In the genomic region with DNA sequence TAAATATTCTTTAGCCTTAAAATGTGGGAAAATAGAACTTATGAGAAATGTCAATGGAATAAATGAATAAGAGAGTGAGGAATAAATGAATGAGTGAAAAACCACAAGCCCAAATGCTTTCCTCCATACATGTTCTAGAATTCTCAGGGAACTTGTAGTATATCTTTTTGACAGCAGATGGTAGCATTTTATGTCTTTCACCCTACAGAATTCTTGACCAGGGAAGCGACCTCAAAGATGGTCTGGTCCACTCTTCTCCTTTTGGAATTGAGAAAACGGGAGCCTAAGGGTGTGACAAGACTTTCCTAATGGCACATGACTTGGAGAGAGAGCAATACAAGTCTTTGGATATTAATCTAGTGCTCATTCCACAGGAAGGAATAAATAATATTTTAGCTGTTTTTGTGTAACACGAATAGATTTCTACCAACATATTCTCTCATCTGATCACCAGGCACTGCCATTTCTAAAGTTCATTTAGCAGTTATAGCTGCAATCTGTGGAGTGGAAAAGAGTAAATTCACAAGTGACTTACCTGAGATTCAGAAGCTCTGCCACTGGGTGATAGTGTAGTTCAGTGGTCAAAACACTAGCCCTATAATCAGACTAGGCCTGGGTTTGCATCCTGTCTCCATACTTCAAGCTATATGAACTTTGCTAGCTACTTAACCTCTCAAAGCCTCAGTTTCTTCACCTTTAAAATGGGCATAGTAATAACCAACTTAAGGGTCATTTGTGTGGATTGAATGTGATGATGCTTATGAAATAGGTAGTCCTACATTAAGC, we compare ENCODE assay signal across 8 cellular contexts. TPM values are rescaled to one million over a fixed set of nuclear protein-coding genes. Genes with fewer than 3 reads are reported as not detected.
DNase-seq lines count a peak whose midpoint lies in the region; ATAC-seq, FAIRE-seq and TF ChIP-seq lines count a peak whose summit lies in the region.

No MANE protein-coding gene starts in this region.

- no peaks in the 10 kb centered on the region for H3K9me2 ChIP-seq in Loucy (replicated peaks; ENCODE audit: low read depth, low read length)

- DNase-seq in stimulated activated naive CD8-positive, alpha-beta T cell treated with anti-CD3 and anti-CD28 coated beads, Interleukin-15, amount 100 ng/mL, for 72 hours: no peak
- DNase-seq in astrocyte (ENCODE audit: low read depth) (peak; percentile 10), left kidney (ENCODE audit: low read depth, low spot score) (peak; percentile 11), OCI-M2 (lab: John Stamatoyannopoulos, UW; ENCODE audit: unreplicated experiment) (no peak)

- H3K27ac ChIP-seq in astrocyte (ENCODE audit: low read depth, low read length): no peak overlapping the region

- ATAC-seq in stimulated activated naive CD8-positive, alpha-beta T cell treated with anti-CD3 and anti-CD28 coated beads, Interleukin-15, amount 100 ng/mL, for 72 hours: no peak
- ATAC-seq in GM21423 (IDR thresholded peaks at IDR 0.05; ENCODE audit: unreplicated experiment): no peak
- ATAC-seq in GM18517 (IDR thresholded peaks at IDR 0.05; ENCODE audit: unreplicated experiment): no peak

- peaks cover 14% of the 10 kb centered on the region for H3F3A ChIP-seq in Loucy (ENCODE audit: low read depth)

- peak overlapping the region; percentile 6 for H3K4me3 Mint-ChIP-seq in stimulated activated naive CD8-positive, alpha-beta T cell treated with anti-CD3 and anti-CD28 coated beads, Interleukin-15, Interleukin-2, amounts not matched to agents 100 ng/mL and 50 ng/mL, for 24 hours
- no peak overlapping the region for H3K4me3 Mint-ChIP-seq in stimulated activated naive CD8-positive, alpha-beta T cell treated with anti-CD3 and anti-CD28 coated beads, Interleukin-15, amount 100 ng/mL, for 72 hours
- H3K4me3 Mint-ChIP-seq in astrocyte (ENCODE audit: unreplicated experiment): no peak overlapping the region

- peak overlapping the region; percentile 82 for H3K27ac Mint-ChIP-seq in stimulated activated naive CD8-positive, alpha-beta T cell treated with anti-CD3 and anti-CD28 coated beads, Interleukin-15, Interleukin-2, amounts not matched to agents 100 ng/mL and 50 ng/mL, for 24 hours
- H3K27ac Mint-ChIP-seq in stimulated activated naive CD8-positive, alpha-beta T cell treated with anti-CD3 and anti-CD28 coated beads, Interleukin-15, amount 100 ng/mL, for 72 hours: peak overlapping the region in 1 of 2 donors; percentile 80
- H3K27ac Mint-ChIP-seq in astrocyte (ENCODE audit: unreplicated experiment): no peak overlapping the region

- FAIRE-seq in astrocyte (lab: Jason Lieb, UNC): no peak

- no peaks in the 10 kb centered on the region for H3K27me3 Mint-ChIP-seq in stimulated activated naive CD8-positive, alpha-beta T cell treated with anti-CD3 and anti-CD28 coated beads, Interleukin-15, Interleukin-2, amounts not matched to agents 100 ng/mL and 50 ng/mL, for 24 hours
- H3K27me3 Mint-ChIP-seq in stimulated activated naive CD8-positive, alpha-beta T cell treated with anti-CD3 and anti-CD28 coated beads, Interleukin-15, amount 100 ng/mL, for 72 hours: no peaks in the 10 kb centered on the region
- H3K27me3 Mint-ChIP-seq in astrocyte (ENCODE audit: low read depth, unreplicated experiment): peaks cover 29% of the 10 kb centered on the region

- H3K4me1 ChIP-seq in Loucy (ENCODE audit: insufficient read depth, low read length, poor library complexity, severe bottlenecking): peaks cover 43% of the 10 kb centered on the region
- no peaks in the 10 kb centered on the region for H3K4me1 ChIP-seq in astrocyte (ENCODE audit: insufficient read depth, low read length)

- no peaks in the 10 kb centered on the region for H3K9me3 Mint-ChIP-seq in stimulated activated naive CD8-positive, alpha-beta T cell treated with anti-CD3 and anti-CD28 coated beads, Interleukin-15, Interleukin-2, amounts not matched to agents 100 ng/mL and 50 ng/mL, for 24 hours
- peaks cover 4 to 7% of the 10 kb centered on the region in 2 donors for H3K9me3 Mint-ChIP-seq in stimulated activated naive CD8-positive, alpha-beta T cell treated with anti-CD3 and anti-CD28 coated beads, Interleukin-15, amount 100 ng/mL, for 72 hours
- no peaks in the 10 kb centered on the region for H3K9me3 Mint-ChIP-seq in astrocyte (ENCODE audit: unreplicated experiment)

- H3K36me3 Mint-ChIP-seq in stimulated activated naive CD8-positive, alpha-beta T cell treated with anti-CD3 and anti-CD28 coated beads, Interleukin-15, Interleukin-2, amounts not matched to agents 100 ng/mL and 50 ng/mL, for 24 hours (ENCODE audit: low read depth): no peaks in the 10 kb centered on the region
- no peaks in the 10 kb centered on the region for H3K36me3 Mint-ChIP-seq in astrocyte (ENCODE audit: low read depth, unreplicated experiment)

- H3K9me3 ChIP-seq in Loucy (ENCODE audit: insufficient read depth, low read depth, low read length) (no peaks in the 10 kb centered on the region; the same call in 1 of the 2 replicates), astrocyte (ENCODE audit: insufficient read depth, low read depth, low read length) (no peaks in the 10 kb centered on the region)

- peaks cover 68% of the 10 kb centered on the region for H3K4me1 Mint-ChIP-seq in stimulated activated naive CD8-positive, alpha-beta T cell treated with anti-CD3 and anti-CD28 coated beads, Interleukin-15, Interleukin-2, amounts not matched to agents 100 ng/mL and 50 ng/mL, for 24 hours (ENCODE audit: low read depth)
- peaks cover 63% of the 10 kb centered on the region for H3K4me1 Mint-ChIP-seq in stimulated activated naive CD8-positive, alpha-beta T cell treated with anti-CD3 and anti-CD28 coated beads, Interleukin-15, amount 100 ng/mL, for 72 hours
- H3K4me1 Mint-ChIP-seq in astrocyte (ENCODE audit: low read depth, unreplicated experiment): no peaks in the 10 kb centered on the region

- H2AFZ ChIP-seq in Loucy (ENCODE audit: low read length) (no peak overlapping the region), astrocyte (ENCODE audit: low read depth, low read length) (no peak overlapping the region)

- H3K79me2 ChIP-seq in Loucy (ENCODE audit: insufficient read depth, low read length) (no peaks in the 10 kb centered on the region), astrocyte (ENCODE audit: insufficient read depth, low read length) (no peaks in the 10 kb centered on the region)

- H3K9ac ChIP-seq in Loucy (ENCODE audit: low read depth, low read length, poor library complexity, severe bottlenecking) (peak overlapping the region; percentile 0), astrocyte (ENCODE audit: low read length) (no peak overlapping the region)

- H3K36me3 ChIP-seq in Loucy (ENCODE audit: insufficient read depth, low read length) (no peaks in the 10 kb centered on the region; the same call in 1 of the 2 replicates), astrocyte (ENCODE audit: insufficient read depth, low read length) (no peaks in the 10 kb centered on the region)

- H3K27me3 ChIP-seq in Loucy (ENCODE audit: insufficient read depth, low read length, poor library complexity, severe bottlenecking) (no peaks in the 10 kb centered on the region), astrocyte (ENCODE audit: insufficient read depth, low read length) (no peaks in the 10 kb centered on the region)

- no peak overlapping the region for H3K4me3 ChIP-seq in Loucy (ENCODE audit: low read length, poor library complexity, severe bottlenecking)
- no peak overlapping the region for H3K4me3 ChIP-seq in astrocyte (ENCODE audit: insufficient read depth, low read depth, low read length)

- peak; percentile 78 for TF ChIP-seq CTCF in Loucy (conservative IDR thresholded peaks at IDR 0.05; ENCODE audit: low read length)
- peak; percentile 46 for TF ChIP-seq CTCF in astrocyte (IDR thresholded peaks at IDR 0.05; ENCODE audit: insufficient read depth, low read depth, low read length)

- H3K4me2 ChIP-seq in Loucy (ENCODE audit: low read depth, low read length, poor library complexity, severe bottlenecking) (peak overlapping the region; percentile 2), astrocyte (ENCODE audit: low read length) (no peak overlapping the region)

- H4K20me1 ChIP-seq in Loucy (ENCODE audit: insufficient read depth, low read length, poor library complexity, severe bottlenecking) (no peaks in the 10 kb centered on the region), astrocyte (ENCODE audit: insufficient read depth, low read length) (no peaks in the 10 kb centered on the region)

RNA-seq across cellular contexts. Expression of gene F5, which starts 15.0 kb away (rescaled TPM):
- total RNA-seq in astrocyte: 0.10 and 0.18 TPM in 2 replicates

RNA-seq across cellular contexts. Expression of gene SELP, which starts 28.6 kb away (rescaled TPM):
- 0.19 TPM in 1 of 2 replicates, not detected in the other for total RNA-seq in astrocyte

Comparison
In these comparisons a context has a peak if more than half of its experiments do, and no peak if none do; other contexts are left out.
1. DNase-seq: peak in astrocyte (single experiment) and left kidney (single experiment); none in stimulated activated naive CD8-positive, alpha-beta T cell treated with anti-CD3 and anti-CD28 coated beads, Interleukin-15, amount 100 ng/mL, for 72 hours (0 of 2) and OCI-M2 (single experiment).